Comparison of ENCODE assay signal across 8 cellular contexts in the genomic region with DNA sequence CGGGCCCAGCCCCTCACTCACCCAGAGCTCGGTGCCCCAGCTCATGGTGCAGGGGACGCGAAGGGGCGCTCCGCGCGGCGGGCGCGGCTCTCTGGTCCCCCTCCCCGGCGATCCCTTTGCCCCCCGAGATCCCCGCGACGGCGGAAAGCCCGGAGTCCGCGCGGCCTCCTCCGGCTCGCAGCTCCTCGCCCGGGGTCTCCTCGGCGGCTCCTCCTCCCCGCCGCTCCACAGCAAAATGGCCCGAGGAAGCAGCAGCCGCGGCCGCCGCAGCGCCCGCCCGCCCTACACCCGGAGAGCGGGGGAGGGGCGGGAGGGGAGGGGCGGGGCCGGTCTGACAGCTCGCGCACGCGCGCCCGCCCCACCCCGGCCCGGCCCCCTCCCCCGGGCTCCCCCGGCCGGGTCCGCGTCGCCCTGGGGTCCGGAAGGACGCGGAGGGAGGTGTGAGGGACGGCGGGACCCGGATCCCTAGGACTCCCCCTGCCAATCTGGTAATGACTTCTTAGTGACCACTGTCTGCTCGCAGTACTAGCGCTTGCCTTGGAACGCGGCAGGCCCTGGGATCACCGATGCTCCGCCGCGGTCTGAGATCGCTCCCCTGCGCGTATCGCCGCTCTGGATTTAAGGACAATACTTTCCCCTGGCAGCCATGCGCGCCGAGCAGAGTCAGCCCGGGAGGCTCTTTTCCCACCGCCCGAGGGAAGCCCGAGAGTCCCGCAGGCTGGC. TPM values are rescaled to one million over a fixed set of nuclear protein-coding genes. Genes with fewer than 3 reads are reported as not detected.
DNase-seq lines count a peak whose midpoint lies in the region; ATAC-seq, FAIRE-seq and TF ChIP-seq lines count a peak whose summit lies in the region.

FNBP1 (minus strand) TSS at position 259 of the 723 bp plus-strand sequence; CDS start at position 45, 214 bp downstream.

- POLR2A ChIA-PET in HepG2 (lab: Yijun Ruan, JAX) = interaction anchor here (0.8 to 4.0 kb wide), 6 partner anchors 8 to 157 kb away, joined by 3 to 39 read pairs (median 7); partner anchors contain the start of gene GPR107

- DNase-seq in GM06990 (ENCODE audit: extremely low read depth, insufficient read length) = peak; percentile 87
- peak; percentile 30 for DNase-seq in NCI-H446 treated with DMSO at 0.1 percent for 48 hours (lab: John Stamatoyannopoulos, UW)
- DNase-seq in activated CD4-positive, alpha-beta T cell treated with anti-CD3 and anti-CD28 coated beads, Interleukin-2, amount 50 U/mL, for 48 hours = peak; percentile 80
- peak; percentile 80 for DNase-seq in dermis blood vessel endothelial cell
- peak; percentile 56 for DNase-seq in HepG2 (ENCODE audit: low spot score)
- DNase-seq in stimulated activated CD4-positive, alpha-beta T cell treated with anti-CD3 and anti-CD28 coated beads, Interleukin-2, amount 100 ng/mL, for 4 hours (ENCODE audit: low read depth) = peak; percentile 71

- in situ Hi-C loops in HepG2 (cut with HindIII; ENCODE audit: extremely low pct_ligation_motif_present, low pct_unique_long_range_greater_than_20kb) = loop anchor here (5.0 kb wide), 1 partner anchor 156 kb away; no protein-coding TSS in a partner anchor

- H4K20me1 ChIP-seq in HepG2 (ENCODE audit: insufficient read depth, low read length) = no peaks in the 10 kb centered on the region

- intact Hi-C loops in HepG2 (cut with micrococcal nuclease; ENCODE audit: unreplicated experiment) = loop anchor here (1.0 kb wide), 1 partner anchor 158 kb away; no protein-coding TSS in a partner anchor

- no peak for TF ChIP-seq EP300 in HepG2 (IDR thresholded peaks at IDR 0.05; ENCODE audit: low read depth in 2 of 2, low read length in 2 of 2)
- no peak for TF ChIP-seq EP300 in HepG2 (CRISPR knock-in tag; IDR thresholded peaks at IDR 0.05; ENCODE audit: borderline replicate concordance)

- TF ChIP-seq POLR2A in HepG2 (IDR thresholded peaks at IDR 0.05; ENCODE audit: insufficient read depth in 1 of 2, low read depth in 2 of 2, low read length in 2 of 2) = peak in 1 of 2 experiments; percentile 73; a peak in 2 of 4 replicates

- FAIRE-seq in HepG2 (lab: Jason Lieb, UNC) = no peak

- H3K27me3 ChIP-seq in GM06990 (replicated peaks; ENCODE audit: control insufficient read depth, insufficient read depth, low read length) (no peaks in the 10 kb centered on the region), HepG2 (ENCODE audit: control insufficient read depth in 1 of 2, insufficient read depth in 2 of 2, low read length in 2 of 2) (no peaks in the 10 kb centered on the region)

- H2AFZ ChIP-seq in HepG2 (ENCODE audit: low read length) = no peak within 1 kb of the TSS

- H3K79me2 ChIP-seq in HepG2 (ENCODE audit: insufficient read depth, low read length) = peaks cover 35% of the 10 kb centered on the region

- no peak for TF ChIP-seq RAD21 in HepG2 (CRISPR knock-in tag; IDR thresholded peaks at IDR 0.05)

- ATAC-seq in HG02840 (IDR thresholded peaks at IDR 0.05; ENCODE audit: low FRiP score, unreplicated experiment) (peak; percentile 38), HepG2 (peak; percentile 82), GM21576 (IDR thresholded peaks at IDR 0.05; ENCODE audit: unreplicated experiment) (no peak)

- TF ChIP-seq CTCF in GM06990 (IDR thresholded peaks at IDR 0.05; ENCODE audit: insufficient read depth, low read length, poor library complexity, severe bottlenecking) (no peak), HepG2 (CRISPR knock-in tag; IDR thresholded peaks at IDR 0.05) (no peak)

- H3K4me3 ChIP-seq in GM06990 (replicated peaks; ENCODE audit: low read depth, low read length) (peak within 1 kb of the TSS; percentile 96), HepG2 (replicated peaks in 1 of 3; ENCODE audit: insufficient read depth in 1 of 3, low read depth in 2 of 3, low read length in 3 of 3) (peak within 1 kb of the TSS; percentile 68 to 97 (median 78))

- 2% methylated on average over 10 of the region's 84 CpGs for WGBS in HepG2 (ENCODE audit: low lambda C conversion rate)

- H3K4me2 ChIP-seq in HepG2 (ENCODE audit: low read depth, low read length) = peak within 1 kb of the TSS; percentile 79

- BruUV-seq in HepG2 (replicated peaks; lab: Mats Ljungman, UMichigan) = no TSS peak

- peaks cover 55% of the 10 kb centered on the region for H3K4me1 ChIP-seq in HepG2 (ENCODE audit: insufficient read depth, low read length)

- no peaks in the 10 kb centered on the region for H3K9me3 ChIP-seq in HepG2 (ENCODE audit: low read length)

- peak within 1 kb of the TSS; percentile 83 for H3K9ac ChIP-seq in HepG2 (ENCODE audit: insufficient read depth, low read depth, low read length)

- CTCF ChIA-PET in HepG2 (lab: Yijun Ruan, JAX; ENCODE audit: low intra/inter-chr PET ratio, low total read pairs) = interaction anchor here (2.2 kb wide), 1 partner anchor 157 kb away, joined by 9 read pairs; no protein-coding TSS in a partner anchor

- peak within 1 kb of the TSS; percentile 85 for H3K27ac ChIP-seq in HepG2 (ENCODE audit: extremely low read length, insufficient read depth, low read length)

- H3K36me3 ChIP-seq in GM06990 (ENCODE audit: control insufficient read depth, insufficient read depth, low read length) = no peaks in the 10 kb centered on the region; the same call in 1 of the 2 replicates
- no peaks in the 10 kb centered on the region for H3K36me3 ChIP-seq in HepG2 (replicated peaks in 1 of 2; ENCODE audit: control insufficient read depth in 1 of 2, insufficient read depth in 2 of 2, low read length in 2 of 2)

TF ChIP-seq in HepG2, 621 proteins besides CTCF, POLR2A, EP300 and RAD21 (continues in another document):
- no peak for TF ChIP-seq ZNF891 (CRISPR knock-in tag; IDR thresholded peaks at IDR 0.05)
- no peak for TF ChIP-seq PCBP1 (IDR thresholded peaks at IDR 0.05; ENCODE audit: borderline replicate concordance, low read depth, low read length)
- TF ChIP-seq ZNF180 (CRISPR knock-in tag; IDR thresholded peaks at IDR 0.05; ENCODE audit: borderline replicate concordance, low read depth) = no peak
- 0 out of 2 replicates have a peak, but pooled peaks have one; percentile 57 for TF ChIP-seq ZNF34 (CRISPR knock-in tag; IDR thresholded peaks at IDR 0.05; ENCODE audit: borderline replicate concordance)
- TF ChIP-seq MTA1 (CRISPR knock-in tag; IDR thresholded peaks at IDR 0.05; ENCODE audit: borderline replicate concordance) = peak; percentile 62; the same call in 1 of the 2 replicates
- TF ChIP-seq ERF (CRISPR knock-in tag; IDR thresholded peaks at IDR 0.05) = no peak
- no peak; the same call in 1 of the 2 replicates for TF ChIP-seq FOSL1 (CRISPR knock-in tag; IDR thresholded peaks at IDR 0.05; ENCODE audit: borderline replicate concordance)
- TF ChIP-seq KDM2A (CRISPR knock-in tag; IDR thresholded peaks at IDR 0.05; ENCODE audit: borderline replicate concordance, low read depth) = peak; percentile 92
- TF ChIP-seq, protein P1, sequence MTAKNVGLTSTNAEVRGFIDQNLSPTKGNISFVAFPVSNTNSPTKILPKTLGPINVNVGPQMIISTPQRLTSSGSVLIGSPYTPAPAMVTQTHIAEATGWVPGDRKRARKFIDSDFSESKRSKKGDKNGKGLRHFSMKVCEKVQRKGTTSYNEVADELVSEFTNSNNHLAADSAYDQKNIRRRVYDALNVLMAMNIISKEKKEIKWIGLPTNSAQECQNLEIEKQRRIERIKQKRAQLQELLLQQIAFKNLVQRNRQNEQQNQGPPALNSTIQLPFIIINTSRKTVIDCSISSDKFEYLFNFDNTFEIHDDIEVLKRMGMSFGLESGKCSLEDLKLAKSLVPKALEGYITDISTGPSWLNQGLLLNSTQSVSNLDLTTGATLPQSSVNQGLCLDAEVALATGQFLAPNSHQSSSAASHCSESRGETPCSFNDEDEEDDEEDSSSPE (CRISPR knock-in tag; IDR thresholded peaks at IDR 0.05) = 0 out of 2 replicates have a peak, but pooled peaks have one; percentile 28
- no peak for TF ChIP-seq ATF4 (CRISPR knock-in tag; IDR thresholded peaks at IDR 0.05)
- TF ChIP-seq MEIS1 (CRISPR knock-in tag; IDR thresholded peaks at IDR 0.05; ENCODE audit: borderline replicate concordance) = peak; percentile 74; the same call in 1 of the 2 replicates

RNA-seq across cellular contexts. Expression of gene FNBP1, which starts in this region (rescaled TPM):
- total RNA-seq in dermis blood vessel endothelial cell = 49.5 and 82.3 TPM in 2 replicates
- 19.5 and 22.9 TPM in 2 replicates for total RNA-seq in HepG2 (2016; rRNA removed; fragmentation: Illumina TruSeq; extraction: Trizol)
- total RNA-seq in HepG2 (2016; cell fraction: cytosol; rRNA removed; fragmentation: Illumina TruSeq; extraction: Trizol; ENCODE audit: low read depth) = 3.8 and 5.7 TPM in 2 replicates
- total RNA-seq in HepG2 (2016; cell fraction: insoluble cytoplasmic fraction; rRNA removed; fragmentation: Illumina TruSeq; extraction: Trizol) = 17.1 and 17.3 TPM in 2 replicates
- total RNA-seq in HepG2 (2016; cell fraction: membrane; rRNA removed; fragmentation: Illumina TruSeq; extraction: Trizol) = 10.5 and 11.1 TPM in 2 replicates
- 13.3 and 16.8 TPM in 2 replicates for total RNA-seq in HepG2 (2016; cell fraction: nucleus; rRNA removed; fragmentation: Illumina TruSeq; extraction: Trizol)
- polyA plus RNA-seq in HepG2 (2011; rRNA removed) = 5.2 and 5.4 TPM in 2 replicates
- 2.8 and 3.6 TPM in 2 replicates for polyA plus RNA-seq in HepG2 (2011; cell fraction: cytosol; rRNA removed)
- 4.9 and 7.3 TPM in 2 replicates for polyA plus RNA-seq in HepG2 (2011; cell fraction: nucleus; rRNA removed)
- polyA plus RNA-seq in HepG2 (2012) = 8.6 and 13.9 TPM in 2 replicates
- 1.9 and 2.3 TPM in 2 replicates for polyA plus RNA-seq in HepG2 (2016; cell fraction: cytosol; fragmentation: Illumina TruSeq; extraction: Trizol; ENCODE audit: low read depth)
- 13.0 and 16.7 TPM in 2 replicates for polyA plus RNA-seq in HepG2 (2016; cell fraction: insoluble cytoplasmic fraction; fragmentation: Illumina TruSeq; extraction: Trizol; ENCODE audit: low read depth)
- polyA plus RNA-seq in HepG2 (2016; cell fraction: membrane; fragmentation: Illumina TruSeq; extraction: Trizol; ENCODE audit: low read depth) = 4.3 and 5.1 TPM in 2 replicates
- polyA plus RNA-seq in HepG2 (2016; cell fraction: nucleus; fragmentation: Illumina TruSeq; extraction: Trizol; ENCODE audit: insufficient read depth, low read depth) = 18.7 and 22.4 TPM in 2 replicates
- 4.4 and 10.2 TPM in 2 replicates for polyA minus RNA-seq in HepG2 (2011; rRNA and poly(A)+ RNA removed; ENCODE audit: low replicate concordance)
- polyA minus RNA-seq in HepG2 (2011; cell fraction: cytosol; rRNA and poly(A)+ RNA removed) = 8.5 and 10.5 TPM in 2 replicates
- 15.5 and 21.8 TPM in 2 replicates for polyA minus RNA-seq in HepG2 (2011; cell fraction: nucleus; rRNA and poly(A)+ RNA removed)

Comparison
In these comparisons a context has a peak if more than half of its experiments do, and no peak if none do; other contexts are left out.
1. DNase-seq: peak in every context shown above with its lines; median percentile 87 in GM06990; 80 in activated CD4-positive, alpha-beta T cell treated with anti-CD3 and anti-CD28 coated beads, Interleukin-2, amount 50 U/mL, for 48 hours; 80 in dermis blood vessel endothelial cell; 71 in stimulated activated CD4-positive, alpha-beta T cell treated with anti-CD3 and anti-CD28 coated beads, Interleukin-2, amount 100 ng/mL, for 4 hours; 56 in HepG2; 30 in NCI-H446 treated with DMSO at 0.1 percent for 48 hours.